ENCODE assay signal across 14 cellular contexts in genomic region chr5:171927345-171927941, GRCh38.
DNase-seq lines count a peak whose midpoint lies in the region; ATAC-seq, FAIRE-seq and TF ChIP-seq lines count a peak whose summit lies in the region.
"Had no signal": no experiment of that assay in that cellular context is flagged by ENCODE, and none has a peak within 500 bp of the region (broad histone marks: within the 10 kb centered on the region; RNA-seq: fewer than 3 reads in every experiment).

No MANE protein-coding gene starts in this region.

- in situ Hi-C loops in ACHN (cut with HindIII; ENCODE audit: low pct_ligation_motif_present, low pct_unique_long_range_greater_than_20kb, low sequenced_read_pairs): no loop called here

- POLR2A ChIA-PET in RWPE1 (lab: Yijun Ruan, JAX; ENCODE audit: low non-redundant PET): no interaction called here

- FAIRE-seq in GM12891 (lab: Jason Lieb, UNC): peak; percentile 56
- FAIRE-seq: urothelium cell line had no signal

- DNase-seq in ACHN (peak; percentile 12), GM12891 (ENCODE audit: insufficient read length, low spot score) (no peak), RWPE1 (ENCODE audit: low spot score) (no peak), fibroblast of the aortic adventitia (ENCODE audit: low read depth) (peak; percentile 20), GDM1 (lab: John Stamatoyannopoulos, UW) (no peak), NOMO-1 treated with dmso at 0.1 percent for 144 hours (lab: John Stamatoyannopoulos, UW; ENCODE audit: unreplicated experiment) (no peak), omental fat pad (ENCODE audit: low spot score) (no peak)
- DNase-seq: activated gamma-delta T cell; C1 segment of cervical spinal cord; effector memory CD4-positive, alpha-beta T cell; immature natural killer cell; NCI-H1694 treated with DMSO at 0.1 percent for 48 hours had no signal

- no peak for TF ChIP-seq POLR2A in GM12891 (IDR thresholded peaks at IDR 0.05; ENCODE audit: low read depth, low read length)

- H3K27ac ChIP-seq in RWPE1: no peak overlapping the region

- no peak overlapping the region for H3K4me3 ChIP-seq in fibroblast of the aortic adventitia (ENCODE audit: low read depth, low read length)

- ATAC-seq in omental fat pad (ENCODE audit: low FRiP score) (no peak), GM18498 (IDR thresholded peaks at IDR 0.05; ENCODE audit: unreplicated experiment) (no peak)

- CTCF ChIA-PET in RWPE1 (lab: Yijun Ruan, JAX): no interaction called here

- TF ChIP-seq CTCF in RWPE1 (conservative IDR thresholded peaks at IDR 0.05; ENCODE audit: low read depth) (peak; percentile 23; the same call in 1 of the 2 replicates), fibroblast of the aortic adventitia (IDR thresholded peaks at IDR 0.05; ENCODE audit: insufficient read depth, low read length) (peak; percentile 49), omental fat pad (IDR thresholded peaks at IDR 0.05) (no peak)

TF ChIP-seq in GM12891, 5 proteins besides CTCF, POLR2A, EP300 and RAD21:
- TF ChIP-seq PAX5 (IDR thresholded peaks at IDR 0.05; ENCODE audit: insufficient read depth, low read length, severe bottlenecking): no peak
- no peak for TF ChIP-seq POU2F2 (IDR thresholded peaks at IDR 0.05; ENCODE audit: low read depth, low read length)
- no peak for TF ChIP-seq SPI1 (IDR thresholded peaks at IDR 0.05; ENCODE audit: low read depth, low read length)
- TF ChIP-seq POLR2AphosphoS5 (IDR thresholded peaks at IDR 0.05; ENCODE audit: low read depth, low read length): no peak
TF ChIP-seq in GM12891: peak in this region for 0.

Comparison
In these comparisons a context has a peak if more than half of its experiments do, and no peak if none do; other contexts are left out.
1. DNase-seq: peak in ACHN (single experiment) and fibroblast of the aortic adventitia (single experiment); none in GM12891 (single experiment), RWPE1 (single experiment), GDM1 (single experiment), NOMO-1 treated with dmso at 0.1 percent for 144 hours (single experiment) and omental fat pad (single experiment).
2. CTCF ChIP-seq: peak in RWPE1 (single experiment) and fibroblast of the aortic adventitia (single experiment); none in omental fat pad (0 of 3).